Comparison of ENCODE assay signal across 17 cellular contexts in genomic region chr16:8812162-8812843, GRCh38. TPM values are rescaled to one million over a fixed set of nuclear protein-coding genes. Genes with fewer than 3 reads are reported as not detected.
DNase-seq lines count a peak whose midpoint lies in the region; ATAC-seq and TF ChIP-seq lines count a peak whose summit lies in the region.
"Had no signal": no experiment of that assay in that cellular context is flagged by ENCODE, and none has a peak within 500 bp of the region (broad histone marks: within the 10 kb centered on the region; RNA-seq: fewer than 3 reads in every experiment).

No MANE protein-coding gene starts in this region.

- POLR2A ChIA-PET in activated CD4-positive, alpha-beta memory T cell treated with anti-CD3 and anti-CD28 coated beads for 36 hours (lab: Charles Lee): no interaction called here

- ATAC-seq in stimulated activated memory B cell treated with anti-CD40 and anti-IgM and Interleukin-4, amounts not matched to agents 10 μg/mL and 1 μg/mL and 100 μg/mL, for 72 hours: no peak
- ATAC-seq in HG03196 (IDR thresholded peaks at IDR 0.05; ENCODE audit: unreplicated experiment): no peak
- no peak for ATAC-seq in HG03469 (IDR thresholded peaks at IDR 0.05; ENCODE audit: unreplicated experiment)
- ATAC-seq: Panc1 had no signal

- no peaks in the 10 kb centered on the region for H3K27me3 Mint-ChIP-seq in activated CD4-positive, alpha-beta memory T cell treated with anti-CD3 and anti-CD28 coated beads for 36 hours
- no peaks in the 10 kb centered on the region for H3K27me3 Mint-ChIP-seq in stimulated activated memory B cell treated with anti-CD40 and anti-IgM and Interleukin-4, amounts not matched to agents 10 μg/mL and 1 μg/mL and 100 μg/mL, for 72 hours

- CTCF ChIA-PET in activated CD4-positive, alpha-beta memory T cell treated with anti-CD3 and anti-CD28 coated beads for 36 hours (lab: Charles Lee): interaction anchor here (0.7 to 1.1 kb wide), 2 partner anchors 16 to 196 kb away, joined by 4 read pairs; no protein-coding TSS in a partner anchor

- H3K27ac ChIP-seq in KOPT-K1 (ENCODE audit: low read depth, low read length, poor library complexity, severe bottlenecking) (peak overlapping the region; percentile 16), epithelial cell of prostate (peak overlapping the region; percentile 1)

- no peak for TF ChIP-seq CTCF in GM13977 (IDR thresholded peaks at IDR 0.05; ENCODE audit: extremely low read depth, insufficient read depth, missing control alignments)

- H3K36me3 ChIP-seq in KOPT-K1 (ENCODE audit: insufficient read depth, low read length): peaks cover 93% of the 10 kb centered on the region

- peak overlapping the region; percentile 29 for H3K27ac Mint-ChIP-seq in activated CD4-positive, alpha-beta memory T cell treated with anti-CD3 and anti-CD28 coated beads for 36 hours
- H3K27ac Mint-ChIP-seq in stimulated activated memory B cell treated with anti-CD40 and anti-IgM and Interleukin-4, amounts not matched to agents 10 μg/mL and 1 μg/mL and 100 μg/mL, for 72 hours: peak overlapping the region; percentile 81
- H3K27ac Mint-ChIP-seq: H9, HFFc6 had no signal

- H3K9me3 ChIP-seq in KOPT-K1 (ENCODE audit: insufficient read depth, low read length, poor library complexity, severe bottlenecking): no peaks in the 10 kb centered on the region
- H3K9me3 ChIP-seq: BE2C had no signal

- no peak overlapping the region for H3K4me3 Mint-ChIP-seq in activated CD4-positive, alpha-beta memory T cell treated with anti-CD3 and anti-CD28 coated beads for 36 hours
- no peak overlapping the region for H3K4me3 Mint-ChIP-seq in stimulated activated memory B cell treated with anti-CD40 and anti-IgM and Interleukin-4, amounts not matched to agents 10 μg/mL and 1 μg/mL and 100 μg/mL, for 72 hours
- H3K4me3 Mint-ChIP-seq: H9, HFFc6 had no signal

- H3K4me1 Mint-ChIP-seq in activated CD4-positive, alpha-beta memory T cell treated with anti-CD3 and anti-CD28 coated beads for 36 hours (ENCODE audit: low read depth): peaks cover 33% of the 10 kb centered on the region
- H3K4me1 Mint-ChIP-seq in stimulated activated memory B cell treated with anti-CD40 and anti-IgM and Interleukin-4, amounts not matched to agents 10 μg/mL and 1 μg/mL and 100 μg/mL, for 72 hours: peaks cover 34% of the 10 kb centered on the region
- H3K4me1 Mint-ChIP-seq: H9 had no signal

- no peaks in the 10 kb centered on the region for H3K9me3 Mint-ChIP-seq in activated CD4-positive, alpha-beta memory T cell treated with anti-CD3 and anti-CD28 coated beads for 36 hours
- no peaks in the 10 kb centered on the region for H3K9me3 Mint-ChIP-seq in stimulated activated memory B cell treated with anti-CD40 and anti-IgM and Interleukin-4, amounts not matched to agents 10 μg/mL and 1 μg/mL and 100 μg/mL, for 72 hours
- H3K9me3 Mint-ChIP-seq: H9, HFFc6 had no signal

- DNase-seq in activated CD4-positive, alpha-beta memory T cell treated with anti-CD3 and anti-CD28 coated beads for 36 hours: no peak
- DNase-seq in epithelial cell of prostate (ENCODE audit: low read depth, low spot score) (no peak), GM13977 (ENCODE audit: low spot score) (no peak)
- DNase-seq: BE2C, H9, HFFc6, KG1, NCI-H1092 treated with DMSO at 0.1 percent for 48 hours, NCI-H146, NCI-H2029, NCI-H2227 treated with DMSO at 0.1 percent for 48 hours, NCI-H510A had no signal

- peaks cover 65% of the 10 kb centered on the region for H3K36me3 Mint-ChIP-seq in activated CD4-positive, alpha-beta memory T cell treated with anti-CD3 and anti-CD28 coated beads for 36 hours
- H3K36me3 Mint-ChIP-seq in stimulated activated memory B cell treated with anti-CD40 and anti-IgM and Interleukin-4, amounts not matched to agents 10 μg/mL and 1 μg/mL and 100 μg/mL, for 72 hours: peaks cover 79% of the 10 kb centered on the region

- intact Hi-C loops in activated CD4-positive, alpha-beta memory T cell treated with anti-CD3 and anti-CD28 coated beads for 36 hours (cut with micrococcal nuclease): no loop called here

- in situ Hi-C loops in GM13977 (cut with MboI; ENCODE audit: low pct_unique_long_range_greater_than_20kb, low sequenced_read_pairs, unreplicated experiment): no loop called here

RNA-seq across cellular contexts. Expression of gene PMM2, which starts 14.7 kb away (rescaled TPM):
- total RNA-seq in activated CD4-positive, alpha-beta memory T cell treated with anti-CD3 and anti-CD28 coated beads for 36 hours: 10 to 100 TPM; 34.0 to 36.0 TPM

RNA-seq across cellular contexts. Expression of gene TMEM186, which starts 14.9 kb away (rescaled TPM):
- total RNA-seq in activated CD4-positive, alpha-beta memory T cell treated with anti-CD3 and anti-CD28 coated beads for 36 hours: 10 to 100 TPM; 16.0 TPM

RNA-seq across cellular contexts. Expression of gene CARHSP1, which starts 56.5 kb away (rescaled TPM):
- 10 to 100 TPM; 64.9 to 73.1 TPM for total RNA-seq in activated CD4-positive, alpha-beta memory T cell treated with anti-CD3 and anti-CD28 coated beads for 36 hours
